Comparison of ENCODE assay signal across 9 cellular contexts in genomic region chr21:41142051-41142795, GRCh38. TPM values are rescaled to one million over a fixed set of nuclear protein-coding genes. Genes with fewer than 3 reads are reported as not detected.
DNase-seq lines count a peak whose midpoint lies in the region; ATAC-seq and TF ChIP-seq lines count a peak whose summit lies in the region.
"Had no signal": no experiment of that assay in that cellular context is flagged by ENCODE, and none has a peak within 500 bp of the region (broad histone marks: within the 10 kb centered on the region; RNA-seq: fewer than 3 reads in every experiment).

No MANE protein-coding gene starts in this region.

- H3F3A ChIP-seq in SK-N-SH (replicated peaks; ENCODE audit: insufficient read depth) = no peaks in the 10 kb centered on the region

- WGBS in SK-N-SH (ENCODE audit: low lambda C conversion rate) = 22% methylated on average over 10 of the region's 15 CpGs

- H3K4me3 ChIP-seq in astrocyte of the cerebellum (ENCODE audit: low read depth, low read length) (no peak overlapping the region), upper lobe of right lung (no peak overlapping the region), mucosa of descending colon (no peak overlapping the region), SK-N-SH (ENCODE audit: low read depth in 2 of 2, low read length in 1 of 2) (no peak overlapping the region)

- H3K27me3 ChIP-seq in upper lobe of right lung (no peaks in the 10 kb centered on the region), SK-N-SH (ENCODE audit: insufficient read depth) (no peaks in the 10 kb centered on the region)
- H3K27me3 ChIP-seq: BE2C had no signal

- CTCF ChIA-PET in SK-N-SH (lab: Yijun Ruan, JAX) = interaction anchor here (1.1 kb wide), 1 partner anchor 141 kb away, joined by 3 read pairs; no protein-coding TSS in a partner anchor

- H3K79me2 ChIP-seq in SK-N-SH (ENCODE audit: insufficient read depth) = no peaks in the 10 kb centered on the region

- TF ChIP-seq CTCF in astrocyte of the cerebellum (IDR thresholded peaks at IDR 0.05; ENCODE audit: low read depth, low read length, missing control alignments) = no peak
- TF ChIP-seq CTCF in upper lobe of right lung (IDR thresholded peaks at IDR 0.05) = no peak
- TF ChIP-seq CTCF in mucosa of descending colon (IDR thresholded peaks at IDR 0.05) = no peak
- TF ChIP-seq CTCF in SK-N-SH (IDR thresholded peaks at IDR 0.05) = no peak

- no peak overlapping the region for H3K4me2 ChIP-seq in SK-N-SH

- no peak overlapping the region for H2AFZ ChIP-seq in SK-N-SH (ENCODE audit: low read depth)

- H3K9ac ChIP-seq in SK-N-SH = no peak overlapping the region

- ATAC-seq in upper lobe of right lung = peak; percentile 51
- no peak for ATAC-seq in mucosa of descending colon

- intact Hi-C loops in upper lobe of right lung (cut with DNase I) = no loop called here
- intact Hi-C loops in mucosa of descending colon (cut with DNase I, micrococcal nuclease) = no loop called here

- no peaks in the 10 kb centered on the region for H3K9me2 ChIP-seq in SK-N-SH

- in situ Hi-C loops in astrocyte of the cerebellum (cut with HindIII; ENCODE audit: low sequenced_read_pairs) = no loop called here

- no peaks in the 10 kb centered on the region for H3K36me3 ChIP-seq in upper lobe of right lung
- H3K36me3 ChIP-seq in mucosa of descending colon (ENCODE audit: low read depth) = no peaks in the 10 kb centered on the region
- H3K36me3 ChIP-seq in SK-N-SH (replicated peaks in 1 of 2; ENCODE audit: control insufficient read depth in 1 of 2, insufficient read depth in 2 of 2, low read length in 1 of 2) = no peaks in the 10 kb centered on the region
- H3K36me3 ChIP-seq: BE2C had no signal

- peak; percentile 63 for DNase-seq in NCI-H748 (lab: John Stamatoyannopoulos, UW; ENCODE audit: unreplicated experiment)
- DNase-seq in NCI-H748 treated with DMSO at 0.1 percent for 48 hours (lab: John Stamatoyannopoulos, UW) = no peak
- peak; percentile 93 for DNase-seq in astrocyte of the cerebellum (ENCODE audit: low read depth)
- DNase-seq in left kidney (ENCODE audit: low read depth, low spot score) = peak; percentile 61
- DNase-seq in upper lobe of right lung = no peak
- DNase-seq in activated T-cell treated with anti-CD3 and anti-CD28 coated beads for 4 hours = no peak
- no peak for DNase-seq in mucosa of descending colon
- no peak for DNase-seq in SK-N-SH
- DNase-seq: BE2C had no signal

- POLR2A ChIA-PET in SK-N-SH (lab: Yijun Ruan, JAX) = no interaction called here

- no peaks in the 10 kb centered on the region for H3K9me3 ChIP-seq in upper lobe of right lung
- H3K9me3 ChIP-seq in mucosa of descending colon = no peaks in the 10 kb centered on the region
- H3K9me3 ChIP-seq in SK-N-SH = no peaks in the 10 kb centered on the region

- H3K4me1 ChIP-seq in upper lobe of right lung = peaks cover 7% of the 10 kb centered on the region
- H3K4me1 ChIP-seq in mucosa of descending colon (ENCODE audit: low read depth) = peaks cover 3% of the 10 kb centered on the region
- no peaks in the 10 kb centered on the region for H3K4me1 ChIP-seq in SK-N-SH (ENCODE audit: control insufficient read depth in 1 of 2, insufficient read depth in 2 of 2, low read depth in 1 of 2, low read length in 1 of 2)
- H3K4me1 ChIP-seq: BE2C had no signal

- no peak for TF ChIP-seq EP300 in SK-N-SH (IDR thresholded peaks at IDR 0.05; ENCODE audit: borderline replicate concordance in 1 of 2, low read depth in 1 of 2, low read length in 1 of 2)

- H3K27ac ChIP-seq in upper lobe of right lung (no peak overlapping the region), SK-N-SH (ENCODE audit: low read depth in 2 of 2, low read length in 1 of 2) (no peak overlapping the region)

- no peak for TF ChIP-seq RAD21 in SK-N-SH (IDR thresholded peaks at IDR 0.05; ENCODE audit: low read length)

- no peaks in the 10 kb centered on the region for H4K20me1 ChIP-seq in SK-N-SH (ENCODE audit: insufficient read depth)

TF ChIP-seq in SK-N-SH, 30 proteins besides CTCF, POLR2A, EP300 and RAD21:
- TF ChIP-seq TAF1 (IDR thresholded peaks at IDR 0.05; ENCODE audit: borderline replicate concordance, low read depth, low read length) (no peak), NFIC (IDR thresholded peaks at IDR 0.05; ENCODE audit: borderline replicate concordance) (no peak), RFX5 (IDR thresholded peaks at IDR 0.05; ENCODE audit: low read length) (no peak), GABPA (IDR thresholded peaks at IDR 0.05; ENCODE audit: low read depth) (no peak), MXI1 (IDR thresholded peaks at IDR 0.05; ENCODE audit: low read depth, low read length) (no peak), USF1 (IDR thresholded peaks at IDR 0.05; ENCODE audit: borderline replicate concordance, low read depth) (no peak), USF2 (IDR thresholded peaks at IDR 0.05; ENCODE audit: borderline replicate concordance, low read depth, low read length) (no peak), MEF2A (IDR thresholded peaks at IDR 0.05; ENCODE audit: borderline replicate concordance, low read depth) (no peak), IRF3 (IDR thresholded peaks at IDR 0.05; ENCODE audit: low read depth, low read length) (no peak), EZH2phosphoT487 (IDR thresholded peaks at IDR 0.05; ENCODE audit: borderline replicate concordance, low read depth) (no peak)

RNA-seq across cellular contexts. Expression of gene BACE2, which starts 25.7 kb away (rescaled TPM):
- 20.9 TPM for total RNA-seq in upper lobe of right lung
- 100 to 1,000 TPM in 1 of 3 donors, 10 to 100 TPM in 2; 37.2 to 115 (median 51.2) TPM for total RNA-seq in mucosa of descending colon
- 21.8 and 23.4 TPM in 2 replicates for polyA plus RNA-seq in SK-N-SH (2012; rRNA removed)
- 23.2 and 26.4 TPM in 2 replicates for polyA plus RNA-seq in SK-N-SH (2012; cell fraction: cytosol; rRNA removed)
- 18.9 and 23.0 TPM in 2 replicates for polyA plus RNA-seq in SK-N-SH (2012; cell fraction: nucleus; rRNA removed)

Comparison
In these comparisons a context has a peak if more than half of its experiments do, and no peak if none do; other contexts are left out.
1. DNase-seq: peak in NCI-H748 (single experiment), astrocyte of the cerebellum (single experiment) and left kidney (single experiment); none in NCI-H748 treated with DMSO at 0.1 percent for 48 hours (single experiment), upper lobe of right lung (single experiment), activated T-cell treated with anti-CD3 and anti-CD28 coated beads for 4 hours (single experiment), mucosa of descending colon (0 of 3) and SK-N-SH (single experiment).